8 cellular contexts compared by ENCODE assay signal in genomic region chr9:127569819-127570401, GRCh38. TPM values are rescaled to one million over a fixed set of nuclear protein-coding genes. Genes with fewer than 3 reads are reported as not detected.
DNase-seq lines count a peak whose midpoint lies in the region; ATAC-seq and TF ChIP-seq lines count a peak whose summit lies in the region.

No MANE protein-coding gene starts in this region.

- 0 out of 2 replicates have a peak overlapping the region, but pooled peaks have one; percentile 7 for H2AFZ ChIP-seq in OCI-LY1 (ENCODE audit: low read length)

- H3K9me3 ChIP-seq in left ventricle myocardium inferior (replicated peaks) (no peaks in the 10 kb centered on the region), OCI-LY1 (ENCODE audit: low read length) (no peaks in the 10 kb centered on the region), mononuclear cell (ENCODE audit: low read depth, low read length) (no peaks in the 10 kb centered on the region)

- peak overlapping the region; percentile 95 for H3K27ac ChIP-seq in left ventricle myocardium inferior (replicated peaks)
- H3K27ac ChIP-seq in OCI-LY1 (ENCODE audit: low read depth, low read length, poor library complexity, severe bottlenecking) = no peak overlapping the region

- no peaks in the 10 kb centered on the region for H3F3A ChIP-seq in OCI-LY1 (ENCODE audit: insufficient read depth, low read length)

- TF ChIP-seq CTCF in left ventricle myocardium inferior (IDR thresholded peaks at IDR 0.05; ENCODE audit: borderline replicate concordance) = no peak
- TF ChIP-seq CTCF in OCI-LY1 (IDR thresholded peaks at IDR 0.05; ENCODE audit: low read length) = no peak

- intact Hi-C loops in left ventricle myocardium inferior (cut with micrococcal nuclease) = no loop called here
- intact Hi-C loops in left cardiac atrium (cut with DNase I) = loop anchor here in 1 of 2 donors (5.0 kb wide), 1 partner anchor 58 kb away; no protein-coding TSS in a partner anchor

- peak overlapping the region; percentile 94 for H3K4me3 ChIP-seq in left ventricle myocardium inferior
- peak overlapping the region; percentile 57 for H3K4me3 ChIP-seq in OCI-LY1 (ENCODE audit: low read depth, low read length, poor library complexity, severe bottlenecking)
- H3K4me3 ChIP-seq in mononuclear cell (ENCODE audit: low read length) = peak overlapping the region; percentile 38

- DNase-seq in left ventricle myocardium inferior = no peak
- DNase-seq in left cardiac atrium = no peak
- peak; percentile 40 for DNase-seq in central memory CD4-positive, alpha-beta T cell
- no peak for DNase-seq in foreskin melanocyte
- DNase-seq in epidermal melanocyte (ENCODE audit: insufficient read length, low spot score) = no peak

- H3K27me3 ChIP-seq in left ventricle myocardium inferior (ENCODE audit: low read depth) (no peaks in the 10 kb centered on the region), OCI-LY1 (ENCODE audit: insufficient read depth, low read length) (no peaks in the 10 kb centered on the region; the same call in 1 of the 2 replicates), mononuclear cell (ENCODE audit: insufficient read depth, low read length) (no peaks in the 10 kb centered on the region)

- H4K20me1 ChIP-seq in OCI-LY1 (ENCODE audit: insufficient read depth, low read length) = no peaks in the 10 kb centered on the region

- H3K79me2 ChIP-seq in OCI-LY1 (ENCODE audit: insufficient read depth, low read length) = no peaks in the 10 kb centered on the region

- H3K4me2 ChIP-seq in OCI-LY1 (ENCODE audit: low read length) = peak overlapping the region; percentile 59

- H3K36me3 ChIP-seq in left ventricle myocardium inferior = peaks cover 3% of the 10 kb centered on the region
- no peaks in the 10 kb centered on the region for H3K36me3 ChIP-seq in OCI-LY1 (ENCODE audit: insufficient read depth, low read length)

- peak overlapping the region; percentile 37; the same call in 1 of the 2 replicates for H3K9ac ChIP-seq in OCI-LY1 (ENCODE audit: low read length)

- no peaks in the 10 kb centered on the region for H3K9me2 ChIP-seq in OCI-LY1 (ENCODE audit: low read depth, low read length)

- ATAC-seq in left cardiac atrium (no peak), GM21737 (IDR thresholded peaks at IDR 0.05; ENCODE audit: unreplicated experiment) (no peak)

- H3K4me1 ChIP-seq in left ventricle myocardium inferior = peaks cover 58% of the 10 kb centered on the region
- peaks cover 8% of the 10 kb centered on the region for H3K4me1 ChIP-seq in OCI-LY1 (ENCODE audit: insufficient read depth, low read length, severe bottlenecking)
- peaks cover 76% of the 10 kb centered on the region for H3K4me1 ChIP-seq in mononuclear cell (ENCODE audit: insufficient read depth, low read length)

RNA-seq across cellular contexts. Expression of gene STXBP1, which starts 42.2 kb away (rescaled TPM):
- total RNA-seq in left ventricle myocardium inferior = 36.9 TPM
- 10 to 100 TPM; 40.4 to 41.5 TPM for total RNA-seq in left cardiac atrium
- 2.0 TPM for total RNA-seq in mononuclear cell

Comparison
In these comparisons a context has a peak if more than half of its experiments do, and no peak if none do; other contexts are left out.
1. H3K4me3 ChIP-seq: peak in every context shown above with its lines; median percentile 94 in left ventricle myocardium inferior; 57 in OCI-LY1; 38 in mononuclear cell.
2. RNA of gene STXBP1, which starts 42.2 kb away (total RNA-seq): 40.4 to 41.5 TPM in left cardiac atrium and 36.9 TPM in left ventricle myocardium inferior (single experiment); 2.0 TPM in mononuclear cell (single experiment); every median in the first group is over 10 times any median in the second.